ENCODE assay signal across 12 cellular contexts in genomic region chr3:17140670-17141505, GRCh38.
DNase-seq lines count a peak whose midpoint lies in the region; ATAC-seq lines count a peak whose summit lies in the region.
"Had no signal": no experiment of that assay in that cellular context is flagged by ENCODE, and none has a peak within 500 bp of the region (broad histone marks: within the 10 kb centered on the region; RNA-seq: fewer than 3 reads in every experiment).

No MANE protein-coding gene starts in this region.

- ATAC-seq in HG03342 (IDR thresholded peaks at IDR 0.05; ENCODE audit: unreplicated experiment) (no peak), HG03432 (IDR thresholded peaks at IDR 0.05; ENCODE audit: unreplicated experiment) (no peak)

- DNase-seq in G401 (ENCODE audit: low spot score) (peak; percentile 78), HuH-7 (ENCODE audit: low spot score) (peak; percentile 41), cerebellar cortex (ENCODE audit: low spot score) (peak; percentile 73), myocyte (ENCODE audit: low read depth) (peak; percentile 52), activated gamma-delta T cell (lab: John Stamatoyannopoulos, UW) (no peak), cortex of kidney (lab: John Stamatoyannopoulos, UW) (no peak)
- DNase-seq: amniotic stem cell; CD8-positive, alpha-beta memory T cell; hippocampal formation; NCI-H345 had no signal

- in situ Hi-C loops in G401 (cut with HindIII; ENCODE audit: low sequenced_read_pairs) = no loop called here

Comparison
In these comparisons a context has a peak if more than half of its experiments do, and no peak if none do; other contexts are left out.
1. DNase-seq: peak in G401 (single experiment), HuH-7 (single experiment), cerebellar cortex (single experiment) and myocyte (single experiment); none in activated gamma-delta T cell (single experiment) and cortex of kidney (single experiment).